9 cellular contexts compared by ENCODE assay signal in the genomic region with DNA sequence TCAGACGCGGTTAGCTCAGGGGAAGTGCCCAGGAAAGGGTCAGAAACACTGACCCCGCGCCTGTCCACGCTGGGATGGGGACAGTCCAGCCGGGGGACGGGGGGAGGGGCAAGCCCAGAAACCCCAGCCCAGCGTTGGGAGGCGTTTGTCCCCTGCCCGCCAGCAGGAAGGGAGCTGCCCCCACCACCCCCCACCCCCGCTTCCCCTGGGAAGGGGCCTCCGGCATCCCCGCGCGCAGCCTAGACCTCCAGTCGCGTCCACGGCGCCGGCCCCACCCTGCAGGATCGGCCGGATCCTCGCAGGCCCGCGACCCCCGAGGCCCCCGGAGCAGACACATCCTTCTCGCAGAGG. TPM values are rescaled to one million over a fixed set of nuclear protein-coding genes. Genes with fewer than 3 reads are reported as not detected.
DNase-seq lines count a peak whose midpoint lies in the region; ATAC-seq and TF ChIP-seq lines count a peak whose summit lies in the region.
"Had no signal": no experiment of that assay in that cellular context is flagged by ENCODE, and none has a peak within 500 bp of the region (broad histone marks: within the 10 kb centered on the region; RNA-seq: fewer than 3 reads in every experiment).

No MANE protein-coding gene starts in this region.

- no peak for TF ChIP-seq POLR2A in suprapubic skin (IDR thresholded peaks at IDR 0.05)

- peaks cover 3% of the 10 kb centered on the region for H3K36me3 Mint-ChIP-seq in T-helper 2 cell treated with Interferon-gamma antibody and Interleukin-4, amounts not matched to agents 5 μg/mL and 100 μg/mL, for 36 hours (ENCODE audit: low read depth)
- H3K36me3 Mint-ChIP-seq in activated T-helper 17 cell treated with anti-CD3 and anti-CD28 coated beads, Interleukin-2, amount 50 U/mL, for 72 hours (ENCODE audit: low read depth), result peaks cover 18% of the 10 kb centered on the region

- H3K9ac ChIP-seq in iPS-20b (ENCODE audit: low read depth, low read length), result peak overlapping the region; percentile 78; the same call in 1 of the 2 replicates

- H3K27me3 ChIP-seq in iPS-20b (ENCODE audit: insufficient read depth, low read length) (no peaks in the 10 kb centered on the region; the same call in 1 of the 2 replicates), suprapubic skin (no peaks in the 10 kb centered on the region)

- H3K4me3 Mint-ChIP-seq in T-helper 2 cell treated with Interferon-gamma antibody and Interleukin-4, amounts not matched to agents 5 μg/mL and 100 μg/mL, for 36 hours, result peak overlapping the region; percentile 85
- peak overlapping the region; percentile 81 for H3K4me3 Mint-ChIP-seq in activated T-helper 17 cell treated with anti-CD3 and anti-CD28 coated beads, Interleukin-2, amount 50 U/mL, for 72 hours

- H3K9me3 ChIP-seq in iPS-20b (ENCODE audit: insufficient read depth, low read depth, low read length) (no peaks in the 10 kb centered on the region), suprapubic skin (no peaks in the 10 kb centered on the region)

- no peak for TF ChIP-seq EP300 in suprapubic skin (IDR thresholded peaks at IDR 0.05)

- H3K4me1 ChIP-seq in iPS-20b (ENCODE audit: insufficient read depth, low read length) (no peaks in the 10 kb centered on the region; the same call in 1 of the 2 replicates), suprapubic skin (peaks cover 44% of the 10 kb centered on the region)

- H3K36me3 ChIP-seq in iPS-20b (ENCODE audit: insufficient read depth, low read depth, low read length) (peaks cover 14% of the 10 kb centered on the region; the same call in 1 of the 2 replicates), suprapubic skin (peaks cover 12% of the 10 kb centered on the region)

- WGBS in suprapubic skin, result 0% methylated on average over 2 of the region's 28 CpGs

- H3K27ac Mint-ChIP-seq in T-helper 2 cell treated with Interferon-gamma antibody and Interleukin-4, amounts not matched to agents 5 μg/mL and 100 μg/mL, for 36 hours, result peak overlapping the region; percentile 50
- peak overlapping the region; percentile 80 for H3K27ac Mint-ChIP-seq in activated T-helper 17 cell treated with anti-CD3 and anti-CD28 coated beads, Interleukin-2, amount 50 U/mL, for 72 hours

- H3K27ac ChIP-seq in iPS-20b (ENCODE audit: low read length) (no peak overlapping the region), suprapubic skin (peak overlapping the region; percentile 94)

- H3K27me3 Mint-ChIP-seq in T-helper 2 cell treated with Interferon-gamma antibody and Interleukin-4, amounts not matched to agents 5 μg/mL and 100 μg/mL, for 36 hours (ENCODE audit: low read depth), result no peaks in the 10 kb centered on the region
- H3K27me3 Mint-ChIP-seq in activated T-helper 17 cell treated with anti-CD3 and anti-CD28 coated beads, Interleukin-2, amount 50 U/mL, for 72 hours, result no peaks in the 10 kb centered on the region

- no peak for TF ChIP-seq CTCF in suprapubic skin (IDR thresholded peaks at IDR 0.05)

- DNase-seq in T-helper 2 cell treated with Interferon-gamma antibody and Interleukin-4, amounts not matched to agents 5 μg/mL and 100 μg/mL, for 36 hours (ENCODE audit: low spot score), result no peak
- DNase-seq in T-helper 2 cell (no peak), suprapubic skin (ENCODE audit: low spot score in 2 of 2) (no peak), DMS153 (lab: John Stamatoyannopoulos, UW) (no peak), NCI-H2196 treated with DMSO at 0.1 percent for 48 hours (lab: John Stamatoyannopoulos, UW; ENCODE audit: unreplicated experiment) (no peak)

- H3K4me3 ChIP-seq in iPS-20b (ENCODE audit: low read length) (peak overlapping the region; percentile 86), suprapubic skin (peak overlapping the region; percentile 91)

- peaks cover 18% of the 10 kb centered on the region for H3K4me1 Mint-ChIP-seq in T-helper 2 cell treated with Interferon-gamma antibody and Interleukin-4, amounts not matched to agents 5 μg/mL and 100 μg/mL, for 36 hours (ENCODE audit: low read depth)
- H3K4me1 Mint-ChIP-seq in activated T-helper 17 cell treated with anti-CD3 and anti-CD28 coated beads, Interleukin-2, amount 50 U/mL, for 72 hours, result peaks cover 13% of the 10 kb centered on the region

- no peak for ATAC-seq in activated T-helper 17 cell treated with anti-CD3 and anti-CD28 coated beads, Interleukin-2, amount 50 U/mL, for 72 hours (replicated peaks)
- no peak for ATAC-seq in GM21360 (IDR thresholded peaks at IDR 0.05; ENCODE audit: unreplicated experiment)

- no peaks in the 10 kb centered on the region for H3K9me3 Mint-ChIP-seq in T-helper 2 cell treated with Interferon-gamma antibody and Interleukin-4, amounts not matched to agents 5 μg/mL and 100 μg/mL, for 36 hours
- no peaks in the 10 kb centered on the region for H3K9me3 Mint-ChIP-seq in activated T-helper 17 cell treated with anti-CD3 and anti-CD28 coated beads, Interleukin-2, amount 50 U/mL, for 72 hours

RNA-seq across cellular contexts. Expression of a gene that starts 0.3 kb away (rescaled TPM):
- 10 to 100 TPM; 23.4 to 44.9 TPM for total RNA-seq in activated T-helper 17 cell treated with anti-CD3 and anti-CD28 coated beads, Interleukin-2, amount 50 U/mL, for 72 hours
- 100 to 1,000 TPM in 3 of 4 donors, 10 to 100 TPM in 1; 85.8 to 111 (median 105) TPM for total RNA-seq in suprapubic skin

RNA-seq across cellular contexts. Expression of a gene that starts 20.5 kb away (rescaled TPM):
- under 1 TPM in 1 of 2 donors, not detected in 1; 0.17 TPM for total RNA-seq in activated T-helper 17 cell treated with anti-CD3 and anti-CD28 coated beads, Interleukin-2, amount 50 U/mL, for 72 hours
- under 1 TPM in 1 of 4 donors, not detected in 3; 0.47 TPM for total RNA-seq in suprapubic skin
- total RNA-seq: Daoy had no signal

RNA-seq across cellular contexts. Expression of a gene that starts 22.5 kb away (rescaled TPM):
- total RNA-seq in activated T-helper 17 cell treated with anti-CD3 and anti-CD28 coated beads, Interleukin-2, amount 50 U/mL, for 72 hours, result 100 to 1,000 TPM in 1 of 2 donors, 10 to 100 TPM in 1; 79.4 to 140 TPM
- total RNA-seq in suprapubic skin, result 100 to 1,000 TPM in 3 of 4 donors, 10 to 100 TPM in 1; 54.5 to 197 (median 145) TPM

RNA-seq across cellular contexts. Expression of a gene that starts 33.7 kb away (rescaled TPM):
- 100 to 1,000 TPM; 100 to 139 TPM for total RNA-seq in activated T-helper 17 cell treated with anti-CD3 and anti-CD28 coated beads, Interleukin-2, amount 50 U/mL, for 72 hours
- total RNA-seq in suprapubic skin, result 100 to 1,000 TPM; 111 to 176 (median 150) TPM
